In genomic region chr19:3284759-3285646, GRCh38 we compare ENCODE assay signal across 8 cellular contexts.
DNase-seq lines count a peak whose midpoint lies in the region; ATAC-seq, FAIRE-seq and TF ChIP-seq lines count a peak whose summit lies in the region.

No MANE protein-coding gene starts in this region.

- H3K9me3 ChIP-seq in upper lobe of right lung: no peaks in the 10 kb centered on the region

- H3K4me1 Mint-ChIP-seq in activated CD8-positive, alpha-beta memory T cell treated with anti-CD3 and anti-CD28 coated beads, Interleukin-2, amount 10 ng/mL, durations not matched to agents 7 days and 5 days: peaks cover 9% of the 10 kb centered on the region
- H3K4me1 Mint-ChIP-seq in natural killer cell treated with Interleukin-12 subunit alpha and Interleukin-12 subunit beta and Interleukin-15 and Interleukin-18, amount 100 ng/mL, for 72 hours (ENCODE audit: low read depth in 2 of 2): peaks cover 0 to 8% of the 10 kb centered on the region in 2 donors

- H3K36me3 ChIP-seq in upper lobe of right lung: no peaks in the 10 kb centered on the region

- DNase-seq in GM18507 (ENCODE audit: extremely low spot score, insufficient read length, low read depth) (peak; percentile 46), NCI-H774 (lab: John Stamatoyannopoulos, UW) (peak; percentile 93), epithelial cell of esophagus (ENCODE audit: low read depth) (peak; percentile 85), upper lobe of right lung (peak; percentile 91), Ammon's horn (ENCODE audit: low spot score) (no peak)
- peak; percentile 85 for DNase-seq in activated CD8-positive, alpha-beta memory T cell treated with anti-CD3 and anti-CD28 coated beads, Interleukin-2, amount 10 ng/mL, durations not matched to agents 7 days and 5 days
- DNase-seq in natural killer cell treated with Interleukin-12 subunit alpha and Interleukin-12 subunit beta and Interleukin-15 and Interleukin-18, amount 100 ng/mL, for 72 hours (ENCODE audit: low spot score): peak; percentile 83

- no peak for FAIRE-seq in GM18507 (lab: Jason Lieb, UNC)

- H3K36me3 Mint-ChIP-seq in activated CD8-positive, alpha-beta memory T cell treated with anti-CD3 and anti-CD28 coated beads, Interleukin-2, amount 10 ng/mL, durations not matched to agents 7 days and 5 days: no peaks in the 10 kb centered on the region
- H3K36me3 Mint-ChIP-seq in natural killer cell treated with Interleukin-12 subunit alpha and Interleukin-12 subunit beta and Interleukin-15 and Interleukin-18, amount 100 ng/mL, for 72 hours: no peaks in the 10 kb centered on the region

- ATAC-seq in activated CD8-positive, alpha-beta memory T cell treated with anti-CD3 and anti-CD28 coated beads, Interleukin-2, amount 10 ng/mL, durations not matched to agents 7 days and 5 days: peak; percentile 79
- ATAC-seq in natural killer cell treated with Interleukin-12 subunit alpha and Interleukin-12 subunit beta and Interleukin-15 and Interleukin-18, amount 100 ng/mL, for 72 hours: peak; percentile 86 to 90
- ATAC-seq in upper lobe of right lung: peak; percentile 84
- no peak for ATAC-seq in HG02759 (IDR thresholded peaks at IDR 0.05; ENCODE audit: unreplicated experiment)

- no peaks in the 10 kb centered on the region for H3K9me3 Mint-ChIP-seq in activated CD8-positive, alpha-beta memory T cell treated with anti-CD3 and anti-CD28 coated beads, Interleukin-2, amount 10 ng/mL, durations not matched to agents 7 days and 5 days (ENCODE audit: low read depth)
- H3K9me3 Mint-ChIP-seq in natural killer cell treated with Interleukin-12 subunit alpha and Interleukin-12 subunit beta and Interleukin-15 and Interleukin-18, amount 100 ng/mL, for 72 hours: no peaks in the 10 kb centered on the region

- no peak overlapping the region for H3K27ac Mint-ChIP-seq in activated CD8-positive, alpha-beta memory T cell treated with anti-CD3 and anti-CD28 coated beads, Interleukin-2, amount 10 ng/mL, durations not matched to agents 7 days and 5 days
- no peak overlapping the region for H3K27ac Mint-ChIP-seq in natural killer cell treated with Interleukin-12 subunit alpha and Interleukin-12 subunit beta and Interleukin-15 and Interleukin-18, amount 100 ng/mL, for 72 hours

- no peak overlapping the region for H3K27ac ChIP-seq in upper lobe of right lung

- peak overlapping the region; percentile 15 for H3K4me3 ChIP-seq in epithelial cell of esophagus (ENCODE audit: low read length)
- no peak overlapping the region for H3K4me3 ChIP-seq in upper lobe of right lung

- TF ChIP-seq CTCF in epithelial cell of esophagus (IDR thresholded peaks at IDR 0.05; ENCODE audit: insufficient read depth, low read depth, low read length, missing control alignments) (no peak), upper lobe of right lung (IDR thresholded peaks at IDR 0.05) (no peak)

- peaks cover 40% of the 10 kb centered on the region for H3K27me3 ChIP-seq in upper lobe of right lung

- intact Hi-C loops in upper lobe of right lung (cut with DNase I): no loop called here

- peaks cover 13% of the 10 kb centered on the region for H3K27me3 Mint-ChIP-seq in activated CD8-positive, alpha-beta memory T cell treated with anti-CD3 and anti-CD28 coated beads, Interleukin-2, amount 10 ng/mL, durations not matched to agents 7 days and 5 days
- peaks cover 4 to 6% of the 10 kb centered on the region in 2 donors for H3K27me3 Mint-ChIP-seq in natural killer cell treated with Interleukin-12 subunit alpha and Interleukin-12 subunit beta and Interleukin-15 and Interleukin-18, amount 100 ng/mL, for 72 hours

- CTCF ChIA-PET in activated CD8-positive, alpha-beta memory T cell treated with anti-CD3 and anti-CD28 coated beads, Interleukin-2, amount 10 ng/mL, durations not matched to agents 7 days and 5 days (lab: Charles Lee): interaction anchor here (1.1 to 2.4 kb wide), 3 partner anchors 9 to 216 kb away, joined by 3 to 12 read pairs (median 5); no protein-coding TSS in a partner anchor

- H3K4me1 ChIP-seq in upper lobe of right lung: no peaks in the 10 kb centered on the region

- H3K4me3 Mint-ChIP-seq in activated CD8-positive, alpha-beta memory T cell treated with anti-CD3 and anti-CD28 coated beads, Interleukin-2, amount 10 ng/mL, durations not matched to agents 7 days and 5 days: no peak overlapping the region
- peak overlapping the region; percentile 63 for H3K4me3 Mint-ChIP-seq in natural killer cell treated with Interleukin-12 subunit alpha and Interleukin-12 subunit beta and Interleukin-15 and Interleukin-18, amount 100 ng/mL, for 72 hours
